Comparison of ENCODE assay signal across 1 cellular context in the genomic region with DNA sequence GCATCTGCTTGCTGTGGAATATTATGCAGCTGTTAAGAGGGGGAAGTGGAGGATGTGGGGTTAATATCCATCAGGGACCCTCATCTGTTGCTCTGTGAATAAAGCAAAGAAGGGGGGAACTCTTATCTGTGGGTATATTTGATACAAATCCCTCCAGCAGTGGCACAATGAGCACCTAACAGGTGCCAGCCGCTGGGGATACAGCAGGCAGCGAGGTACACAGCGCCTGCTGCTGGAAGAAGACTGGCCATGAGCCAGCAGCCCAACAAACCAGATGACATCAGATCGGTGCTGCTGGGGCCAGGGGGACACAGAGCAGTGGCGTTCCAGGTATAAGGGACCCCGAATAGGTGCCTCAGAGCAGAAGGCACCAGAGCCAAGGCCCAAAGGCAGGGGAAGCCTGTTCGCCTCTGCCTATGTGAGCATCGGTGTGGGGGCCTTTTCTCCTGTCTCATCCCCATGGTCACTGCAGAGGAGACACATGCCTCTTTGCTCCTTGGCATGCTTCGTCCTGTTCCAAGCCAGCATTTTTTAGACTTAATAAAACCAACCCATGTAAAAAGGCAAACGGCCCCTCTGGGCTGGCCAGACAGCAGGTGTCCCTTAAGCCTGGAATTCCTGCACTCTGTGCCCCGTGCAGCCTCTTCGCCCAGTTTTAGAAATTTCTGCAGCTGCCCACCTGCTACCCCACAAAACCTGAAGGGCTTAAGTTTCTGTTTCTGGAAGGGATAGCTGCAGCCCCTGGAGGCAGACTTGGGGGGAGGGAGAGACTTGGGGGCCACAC.
TF ChIP-seq lines count a peak whose summit lies in the region.

No MANE protein-coding gene starts in this region.

TF ChIP-seq in HEK293, 187 proteins besides CTCF, POLR2A, EP300 and RAD21 (continued from another document):
- TF ChIP-seq, protein P1, sequence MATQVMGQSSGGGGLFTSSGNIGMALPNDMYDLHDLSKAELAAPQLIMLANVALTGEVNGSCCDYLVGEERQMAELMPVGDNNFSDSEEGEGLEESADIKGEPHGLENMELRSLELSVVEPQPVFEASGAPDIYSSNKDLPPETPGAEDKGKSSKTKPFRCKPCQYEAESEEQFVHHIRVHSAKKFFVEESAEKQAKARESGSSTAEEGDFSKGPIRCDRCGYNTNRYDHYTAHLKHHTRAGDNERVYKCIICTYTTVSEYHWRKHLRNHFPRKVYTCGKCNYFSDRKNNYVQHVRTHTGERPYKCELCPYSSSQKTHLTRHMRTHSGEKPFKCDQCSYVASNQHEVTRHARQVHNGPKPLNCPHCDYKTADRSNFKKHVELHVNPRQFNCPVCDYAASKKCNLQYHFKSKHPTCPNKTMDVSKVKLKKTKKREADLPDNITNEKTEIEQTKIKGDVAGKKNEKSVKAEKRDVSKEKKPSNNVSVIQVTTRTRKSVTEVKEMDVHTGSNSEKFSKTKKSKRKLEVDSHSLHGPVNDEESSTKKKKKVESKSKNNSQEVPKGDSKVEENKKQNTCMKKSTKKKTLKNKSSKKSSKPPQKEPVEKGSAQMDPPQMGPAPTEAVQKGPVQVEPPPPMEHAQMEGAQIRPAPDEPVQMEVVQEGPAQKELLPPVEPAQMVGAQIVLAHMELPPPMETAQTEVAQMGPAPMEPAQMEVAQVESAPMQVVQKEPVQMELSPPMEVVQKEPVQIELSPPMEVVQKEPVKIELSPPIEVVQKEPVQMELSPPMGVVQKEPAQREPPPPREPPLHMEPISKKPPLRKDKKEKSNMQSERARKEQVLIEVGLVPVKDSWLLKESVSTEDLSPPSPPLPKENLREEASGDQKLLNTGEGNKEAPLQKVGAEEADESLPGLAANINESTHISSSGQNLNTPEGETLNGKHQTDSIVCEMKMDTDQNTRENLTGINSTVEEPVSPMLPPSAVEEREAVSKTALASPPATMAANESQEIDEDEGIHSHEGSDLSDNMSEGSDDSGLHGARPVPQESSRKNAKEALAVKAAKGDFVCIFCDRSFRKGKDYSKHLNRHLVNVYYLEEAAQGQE (tag by site-specific recombination; IDR thresholded peaks at IDR 0.05), result no peak
- TF ChIP-seq ZNF423 (tag by site-specific recombination; IDR thresholded peaks at IDR 0.05), result no peak
- no peak for TF ChIP-seq HOXA7 (CRISPR knock-in tag; IDR thresholded peaks at IDR 0.05; ENCODE audit: borderline replicate concordance)
- TF ChIP-seq ZNF394 (tag by site-specific recombination; IDR thresholded peaks at IDR 0.05; ENCODE audit: borderline replicate concordance), result no peak
- TF ChIP-seq, protein P2, sequence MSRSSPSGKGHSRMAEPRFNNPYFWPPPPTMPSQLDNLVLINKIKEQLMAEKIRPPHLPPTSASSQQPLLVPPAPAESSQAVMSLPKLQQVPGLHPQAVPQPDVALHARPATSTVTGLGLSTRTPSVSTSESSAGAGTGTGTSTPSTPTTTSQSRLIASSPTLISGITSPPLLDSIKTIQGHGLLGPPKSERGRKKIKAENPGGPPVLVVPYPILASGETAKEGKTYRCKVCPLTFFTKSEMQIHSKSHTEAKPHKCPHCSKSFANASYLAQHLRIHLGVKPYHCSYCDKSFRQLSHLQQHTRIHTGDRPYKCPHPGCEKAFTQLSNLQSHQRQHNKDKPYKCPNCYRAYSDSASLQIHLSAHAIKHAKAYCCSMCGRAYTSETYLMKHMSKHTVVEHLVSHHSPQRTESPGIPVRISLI (tag by site-specific recombination; IDR thresholded peaks at IDR 0.05), result no peak
- no peak for TF ChIP-seq ZNF621 (tag by site-specific recombination; IDR thresholded peaks at IDR 0.05)
- no peak for TF ChIP-seq ZNF791 (tag by site-specific recombination; IDR thresholded peaks at IDR 0.05)
- no peak for TF ChIP-seq FEZF1 (tag by site-specific recombination; IDR thresholded peaks at IDR 0.05)
- peak; percentile 96 for TF ChIP-seq RBAK (tag by site-specific recombination; IDR thresholded peaks at IDR 0.05)
- no peak for TF ChIP-seq ZNF132 (tag by site-specific recombination; IDR thresholded peaks at IDR 0.05; ENCODE audit: borderline replicate concordance)
- no peak for TF ChIP-seq HOXC10 (CRISPR knock-in tag; IDR thresholded peaks at IDR 0.05)
- peak; percentile 100 for TF ChIP-seq ZNF146 (tag by site-specific recombination; IDR thresholded peaks at IDR 0.05)
- no peak for TF ChIP-seq ZBTB7A (tag by site-specific recombination; IDR thresholded peaks at IDR 0.05; ENCODE audit: low read depth)
- TF ChIP-seq, protein P3, sequence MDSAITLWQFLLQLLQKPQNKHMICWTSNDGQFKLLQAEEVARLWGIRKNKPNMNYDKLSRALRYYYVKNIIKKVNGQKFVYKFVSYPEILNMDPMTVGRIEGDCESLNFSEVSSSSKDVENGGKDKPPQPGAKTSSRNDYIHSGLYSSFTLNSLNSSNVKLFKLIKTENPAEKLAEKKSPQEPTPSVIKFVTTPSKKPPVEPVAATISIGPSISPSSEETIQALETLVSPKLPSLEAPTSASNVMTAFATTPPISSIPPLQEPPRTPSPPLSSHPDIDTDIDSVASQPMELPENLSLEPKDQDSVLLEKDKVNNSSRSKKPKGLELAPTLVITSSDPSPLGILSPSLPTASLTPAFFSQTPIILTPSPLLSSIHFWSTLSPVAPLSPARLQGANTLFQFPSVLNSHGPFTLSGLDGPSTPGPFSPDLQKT (IDR thresholded peaks at IDR 0.05; ENCODE audit: borderline replicate concordance, low read depth, low read length), result no peak
- TF ChIP-seq ZBTB8A (tag by site-specific recombination; IDR thresholded peaks at IDR 0.05), result no peak
- TF ChIP-seq ZNF391 (tag by site-specific recombination; IDR thresholded peaks at IDR 0.05; ENCODE audit: borderline replicate concordance, low read depth), result no peak
- TF ChIP-seq ZNF211 (tag by site-specific recombination; IDR thresholded peaks at IDR 0.05; ENCODE audit: low read depth), result no peak
- no peak for TF ChIP-seq ZNF596 (tag by site-specific recombination; IDR thresholded peaks at IDR 0.05)
- TF ChIP-seq ZNF239 (tag by site-specific recombination; IDR thresholded peaks at IDR 0.05), result no peak
- no peak for TF ChIP-seq GFI1B (tag by site-specific recombination; IDR thresholded peaks at IDR 0.05)
- TF ChIP-seq ZNF37A (tag by site-specific recombination; IDR thresholded peaks at IDR 0.05), result no peak
- TF ChIP-seq, protein P4, sequence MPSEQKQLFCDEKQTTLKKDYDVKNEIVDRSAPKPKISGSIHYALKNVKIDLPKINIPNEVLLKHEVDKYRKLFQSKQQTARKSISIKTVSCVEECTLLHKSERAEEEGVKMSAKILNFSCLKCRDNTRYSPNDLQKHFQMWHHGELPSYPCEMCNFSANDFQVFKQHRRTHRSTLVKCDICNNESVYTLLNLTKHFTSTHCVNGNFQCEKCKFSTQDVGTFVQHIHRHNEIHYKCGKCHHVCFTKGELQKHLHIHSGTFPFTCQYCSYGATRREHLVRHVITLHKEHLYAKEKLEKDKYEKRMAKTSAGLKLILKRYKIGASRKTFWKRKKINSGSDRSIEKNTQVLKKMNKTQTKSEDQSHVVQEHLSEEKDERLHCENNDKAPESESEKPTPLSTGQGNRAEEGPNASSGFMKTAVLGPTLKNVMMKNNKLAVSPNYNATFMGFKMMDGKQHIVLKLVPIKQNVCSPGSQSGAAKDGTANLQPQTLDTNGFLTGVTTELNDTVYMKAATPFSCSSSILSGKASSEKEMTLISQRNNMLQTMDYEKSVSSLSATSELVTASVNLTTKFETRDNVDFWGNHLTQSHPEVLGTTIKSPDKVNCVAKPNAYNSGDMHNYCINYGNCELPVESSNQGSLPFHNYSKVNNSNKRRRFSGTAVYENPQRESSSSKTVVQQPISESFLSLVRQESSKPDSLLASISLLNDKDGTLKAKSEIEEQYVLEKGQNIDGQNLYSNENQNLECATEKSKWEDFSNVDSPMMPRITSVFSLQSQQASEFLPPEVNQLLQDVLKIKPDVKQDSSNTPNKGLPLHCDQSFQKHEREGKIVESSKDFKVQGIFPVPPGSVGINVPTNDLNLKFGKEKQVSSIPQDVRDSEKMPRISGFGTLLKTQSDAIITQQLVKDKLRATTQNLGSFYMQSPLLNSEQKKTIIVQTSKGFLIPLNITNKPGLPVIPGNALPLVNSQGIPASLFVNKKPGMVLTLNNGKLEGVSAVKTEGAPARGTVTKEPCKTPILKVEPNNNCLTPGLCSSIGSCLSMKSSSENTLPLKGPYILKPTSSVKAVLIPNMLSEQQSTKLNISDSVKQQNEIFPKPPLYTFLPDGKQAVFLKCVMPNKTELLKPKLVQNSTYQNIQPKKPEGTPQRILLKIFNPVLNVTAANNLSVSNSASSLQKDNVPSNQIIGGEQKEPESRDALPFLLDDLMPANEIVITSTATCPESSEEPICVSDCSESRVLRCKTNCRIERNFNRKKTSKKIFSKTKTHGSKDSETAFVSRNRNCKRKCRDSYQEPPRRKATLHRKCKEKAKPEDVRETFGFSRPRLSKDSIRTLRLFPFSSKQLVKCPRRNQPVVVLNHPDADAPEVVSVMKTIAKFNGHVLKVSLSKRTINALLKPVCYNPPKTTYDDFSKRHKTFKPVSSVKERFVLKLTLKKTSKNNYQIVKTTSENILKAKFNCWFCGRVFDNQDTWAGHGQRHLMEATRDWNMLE (tag by site-specific recombination; conservative IDR thresholded peaks at IDR 0.05; ENCODE audit: low read depth), result no peak
- no peak for TF ChIP-seq ZNF785 (tag by site-specific recombination; IDR thresholded peaks at IDR 0.05)
- no peak for TF ChIP-seq ZNF544 (tag by site-specific recombination; IDR thresholded peaks at IDR 0.05)
- no peak for TF ChIP-seq ZNF623 (tag by site-specific recombination; IDR thresholded peaks at IDR 0.05)
- TF ChIP-seq ZNF777 (tag by site-specific recombination; IDR thresholded peaks at IDR 0.05; ENCODE audit: borderline replicate concordance), result no peak
- TF ChIP-seq, protein P5, sequence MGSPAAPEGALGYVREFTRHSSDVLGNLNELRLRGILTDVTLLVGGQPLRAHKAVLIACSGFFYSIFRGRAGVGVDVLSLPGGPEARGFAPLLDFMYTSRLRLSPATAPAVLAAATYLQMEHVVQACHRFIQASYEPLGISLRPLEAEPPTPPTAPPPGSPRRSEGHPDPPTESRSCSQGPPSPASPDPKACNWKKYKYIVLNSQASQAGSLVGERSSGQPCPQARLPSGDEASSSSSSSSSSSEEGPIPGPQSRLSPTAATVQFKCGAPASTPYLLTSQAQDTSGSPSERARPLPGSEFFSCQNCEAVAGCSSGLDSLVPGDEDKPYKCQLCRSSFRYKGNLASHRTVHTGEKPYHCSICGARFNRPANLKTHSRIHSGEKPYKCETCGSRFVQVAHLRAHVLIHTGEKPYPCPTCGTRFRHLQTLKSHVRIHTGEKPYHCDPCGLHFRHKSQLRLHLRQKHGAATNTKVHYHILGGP (tag by site-specific recombination; IDR thresholded peaks at IDR 0.05), result no peak
- no peak for TF ChIP-seq OVOL3 (tag by site-specific recombination; IDR thresholded peaks at IDR 0.05)
- 0 out of 2 replicates have a peak, but pooled peaks have one; percentile 10 for TF ChIP-seq GLIS2 (tag by site-specific recombination; IDR thresholded peaks at IDR 0.05)
- TF ChIP-seq ZNF10 (tag by site-specific recombination; IDR thresholded peaks at IDR 0.05), result peak; percentile 67; the same call in 1 of the 2 replicates
- peak; percentile 62; the same call in 1 of the 2 replicates for TF ChIP-seq SCRT1 (tag by site-specific recombination; IDR thresholded peaks at IDR 0.05; ENCODE audit: borderline replicate concordance)
- TF ChIP-seq ZNF776 (tag by site-specific recombination; IDR thresholded peaks at IDR 0.05; ENCODE audit: borderline replicate concordance), result no peak
- TF ChIP-seq, protein P6, sequence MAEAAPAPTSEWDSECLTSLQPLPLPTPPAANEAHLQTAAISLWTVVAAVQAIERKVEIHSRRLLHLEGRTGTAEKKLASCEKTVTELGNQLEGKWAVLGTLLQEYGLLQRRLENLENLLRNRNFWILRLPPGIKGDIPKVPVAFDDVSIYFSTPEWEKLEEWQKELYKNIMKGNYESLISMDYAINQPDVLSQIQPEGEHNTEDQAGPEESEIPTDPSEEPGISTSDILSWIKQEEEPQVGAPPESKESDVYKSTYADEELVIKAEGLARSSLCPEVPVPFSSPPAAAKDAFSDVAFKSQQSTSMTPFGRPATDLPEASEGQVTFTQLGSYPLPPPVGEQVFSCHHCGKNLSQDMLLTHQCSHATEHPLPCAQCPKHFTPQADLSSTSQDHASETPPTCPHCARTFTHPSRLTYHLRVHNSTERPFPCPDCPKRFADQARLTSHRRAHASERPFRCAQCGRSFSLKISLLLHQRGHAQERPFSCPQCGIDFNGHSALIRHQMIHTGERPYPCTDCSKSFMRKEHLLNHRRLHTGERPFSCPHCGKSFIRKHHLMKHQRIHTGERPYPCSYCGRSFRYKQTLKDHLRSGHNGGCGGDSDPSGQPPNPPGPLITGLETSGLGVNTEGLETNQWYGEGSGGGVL (tag by site-specific recombination; IDR thresholded peaks at IDR 0.05), result no peak
- TF ChIP-seq ZNF121 (tag by site-specific recombination; IDR thresholded peaks at IDR 0.05), result no peak
- no peak for TF ChIP-seq PRDM1 (tag by site-specific recombination; IDR thresholded peaks at IDR 0.05)
- peak; percentile 72 for TF ChIP-seq SCRT2 (tag by site-specific recombination; IDR thresholded peaks at IDR 0.05)
- TF ChIP-seq ZNF157 (tag by site-specific recombination; IDR thresholded peaks at IDR 0.05), result no peak
- TF ChIP-seq, protein P7, sequence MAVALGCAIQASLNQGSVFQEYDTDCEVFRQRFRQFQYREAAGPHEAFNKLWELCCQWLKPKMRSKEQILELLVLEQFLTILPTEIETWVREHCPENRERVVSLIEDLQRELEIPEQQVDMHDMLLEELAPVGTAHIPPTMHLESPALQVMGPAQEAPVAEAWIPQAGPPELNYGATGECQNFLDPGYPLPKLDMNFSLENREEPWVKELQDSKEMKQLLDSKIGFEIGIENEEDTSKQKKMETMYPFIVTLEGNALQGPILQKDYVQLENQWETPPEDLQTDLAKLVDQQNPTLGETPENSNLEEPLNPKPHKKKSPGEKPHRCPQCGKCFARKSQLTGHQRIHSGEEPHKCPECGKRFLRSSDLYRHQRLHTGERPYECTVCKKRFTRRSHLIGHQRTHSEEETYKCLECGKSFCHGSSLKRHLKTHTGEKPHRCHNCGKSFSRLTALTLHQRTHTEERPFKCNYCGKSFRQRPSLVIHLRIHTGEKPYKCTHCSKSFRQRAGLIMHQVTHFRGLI (tag by site-specific recombination; IDR thresholded peaks at IDR 0.05), result no peak
- TF ChIP-seq ZNF48 (tag by site-specific recombination; IDR thresholded peaks at IDR 0.05), result no peak
- no peak for TF ChIP-seq ZNF274 (IDR thresholded peaks at IDR 0.05; ENCODE audit: low read length)
- TF ChIP-seq ZNF274 (tag by site-specific recombination; IDR thresholded peaks at IDR 0.05; ENCODE audit: borderline replicate concordance), result no peak
- no peak for TF ChIP-seq KLF10 (tag by site-specific recombination; IDR thresholded peaks at IDR 0.05)
- TF ChIP-seq ZNF654 (tag by site-specific recombination; IDR thresholded peaks at IDR 0.05; ENCODE audit: low read depth), result no peak
- no peak for TF ChIP-seq ZFP69B (tag by site-specific recombination; IDR thresholded peaks at IDR 0.05)
- TF ChIP-seq ZNF555 (tag by site-specific recombination; conservative IDR thresholded peaks at IDR 0.05), result no peak
- no peak for TF ChIP-seq ZNF747 (tag by site-specific recombination; IDR thresholded peaks at IDR 0.05)
- no peak for TF ChIP-seq GLIS1 (tag by site-specific recombination; IDR thresholded peaks at IDR 0.05)
